ENCODE assay signal across 8 cellular contexts in genomic region chr4:40283968-40284367, GRCh38. TPM values are rescaled to one million over a fixed set of nuclear protein-coding genes. Genes with fewer than 3 reads are reported as not detected.
A peak's percentile ranks its signal among the peaks of the same experiment; 100 is the strongest.
DNase-seq lines count a peak whose midpoint lies in the region; ATAC-seq and TF ChIP-seq lines count a peak whose summit lies in the region.

No MANE protein-coding gene starts in this region.

- ATAC-seq in GM21737 (IDR thresholded peaks at IDR 0.05; ENCODE audit: unreplicated experiment) (no peak), HG02571 (IDR thresholded peaks at IDR 0.05; ENCODE audit: unreplicated experiment) (no peak)

- TF ChIP-seq CTCF in GM12873 (IDR thresholded peaks at IDR 0.05; ENCODE audit: insufficient read depth, low read depth, low read length, missing control alignments) = peak; percentile 8

- DNase-seq in T1000 (lab: John Stamatoyannopoulos, UW) = peak; percentile 35
- DNase-seq in astrocyte of the hippocampus (ENCODE audit: low read depth, low spot score) = peak; percentile 69
- DNase-seq in stimulated activated CD4-positive, alpha-beta T cell treated with anti-CD3 and anti-CD28 coated beads, Interleukin-4, amount 100 ng/mL, for 4 hours = peak; percentile 63 to 95
- DNase-seq in NCI-H2171 (lab: John Stamatoyannopoulos, UW) = no peak
- no peak for DNase-seq in SK-N-DZ (ENCODE audit: low spot score)

RNA-seq across cellular contexts. Expression of gene CHRNA9, which starts 51.2 kb away (rescaled TPM):
- polyA plus RNA-seq in SK-N-DZ (2014; cell fraction: cytosol; rRNA removed) = 22.3 and 23.4 TPM in 2 replicates
- 6.9 and 7.5 TPM in 2 replicates for polyA plus RNA-seq in SK-N-DZ (2014; cell fraction: nucleus; rRNA removed)

Comparison
In these comparisons a context has a peak if more than half of its experiments do, and no peak if none do; other contexts are left out.
1. DNase-seq: peak in T1000 (single experiment), astrocyte of the hippocampus (single experiment) and stimulated activated CD4-positive, alpha-beta T cell treated with anti-CD3 and anti-CD28 coated beads, Interleukin-4, amount 100 ng/mL, for 4 hours (2 of 2); none in NCI-H2171 (single experiment) and SK-N-DZ (single experiment).